8 cellular contexts compared by ENCODE assay signal in the genomic region with DNA sequence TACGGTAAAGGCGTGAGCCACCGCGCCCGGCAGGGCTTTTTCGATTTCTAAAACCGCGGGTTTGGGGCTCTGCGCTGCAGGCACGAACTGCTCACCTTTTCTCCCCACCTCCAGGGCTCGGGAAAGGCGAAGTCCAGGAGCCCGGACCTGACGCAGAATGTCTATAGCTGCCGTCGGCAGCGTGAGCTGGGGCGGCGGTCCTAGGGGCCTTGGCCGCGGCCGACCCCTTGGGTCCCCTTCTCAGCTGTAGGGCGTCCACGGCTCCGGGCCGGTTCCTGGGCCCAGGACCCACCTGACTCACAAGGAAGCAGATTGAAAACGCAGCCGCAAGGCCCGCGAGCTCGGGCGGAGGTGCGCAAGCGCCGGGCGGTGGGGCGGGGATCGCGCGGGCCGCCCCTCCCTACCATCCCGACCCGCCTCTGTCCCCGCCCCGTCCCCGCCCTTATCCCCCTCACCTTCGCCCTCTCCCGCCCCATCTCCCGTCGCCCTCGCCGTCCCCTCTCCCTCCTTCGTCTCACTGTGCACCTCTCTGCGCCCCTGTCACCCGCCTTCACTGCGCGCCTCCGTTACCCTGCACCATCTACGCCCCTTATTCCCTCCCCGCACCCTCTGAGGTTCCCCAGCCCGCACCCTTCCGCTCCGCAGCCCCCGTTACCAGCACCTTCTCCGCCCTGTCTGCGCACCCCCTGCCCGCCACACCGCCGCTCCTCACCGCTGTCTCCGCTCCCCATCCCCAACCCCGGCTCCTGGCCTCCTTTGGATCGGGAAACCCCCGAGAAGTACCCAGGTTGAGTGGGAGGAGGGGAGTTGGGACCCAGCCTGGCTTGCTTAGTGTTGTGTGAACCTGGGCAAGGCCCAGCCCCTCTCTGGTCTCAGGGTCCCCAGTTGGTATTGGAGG. TPM values are rescaled to one million over a fixed set of nuclear protein-coding genes. Genes with fewer than 3 reads are reported as not detected.
A peak's percentile ranks its signal among the peaks of the same experiment; 100 is the strongest.
DNase-seq lines count a peak whose midpoint lies in the region; ATAC-seq and TF ChIP-seq lines count a peak whose summit lies in the region.

A gene with protein sequence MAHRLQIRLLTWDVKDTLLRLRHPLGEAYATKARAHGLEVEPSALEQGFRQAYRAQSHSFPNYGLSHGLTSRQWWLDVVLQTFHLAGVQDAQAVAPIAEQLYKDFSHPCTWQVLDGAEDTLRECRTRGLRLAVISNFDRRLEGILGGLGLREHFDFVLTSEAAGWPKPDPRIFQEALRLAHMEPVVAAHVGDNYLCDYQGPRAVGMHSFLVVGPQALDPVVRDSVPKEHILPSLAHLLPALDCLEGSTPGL (minus strand): TSS at position 353 of the 898 bp plus-strand sequence. CDS start 2,632 bp downstream, outside the sequence.

- peak; percentile 71 for ATAC-seq in GM21619 (IDR thresholded peaks at IDR 0.05; ENCODE audit: unreplicated experiment)
- peak; percentile 94 for ATAC-seq in RWPE2 (ENCODE audit: low read depth)

- peak within 1 kb of the TSS; percentile 88 for H3K4me3 Mint-ChIP-seq in neural crest cell

- no peaks in the 10 kb centered on the region for H3K9me3 Mint-ChIP-seq in neural crest cell

- H3K4me1 Mint-ChIP-seq in neural crest cell = peaks cover 6% of the 10 kb centered on the region

- H3K9me3 ChIP-seq in RWPE2 (ENCODE audit: severe bottlenecking) (no peaks in the 10 kb centered on the region), stomach smooth muscle (ENCODE audit: control insufficient read depth in 2 of 2, low read length in 2 of 2) (no peaks in the 10 kb centered on the region)

- H3K36me3 Mint-ChIP-seq in neural crest cell (ENCODE audit: low read depth) = no peaks in the 10 kb centered on the region

- H3K27ac Mint-ChIP-seq in neural crest cell (ENCODE audit: unreplicated experiment) = no peak within 1 kb of the TSS

- peak within 1 kb of the TSS; percentile 87 to 92 for H3K9ac ChIP-seq in stomach smooth muscle (ENCODE audit: low read length in 2 of 2)

- peaks cover 3% of the 10 kb centered on the region for H3K27me3 Mint-ChIP-seq in neural crest cell (ENCODE audit: low read depth)

- H3K4me1 ChIP-seq in RWPE2 (ENCODE audit: insufficient read depth, poor library complexity, severe bottlenecking) (no peaks in the 10 kb centered on the region), stomach smooth muscle (ENCODE audit: control insufficient read depth, insufficient read depth, low read length) (peaks cover 11% of the 10 kb centered on the region)

- H3K27me3 ChIP-seq in RWPE2 (ENCODE audit: insufficient read depth, poor library complexity, severe bottlenecking) (no peaks in the 10 kb centered on the region), stomach smooth muscle (ENCODE audit: control insufficient read depth in 1 of 2, insufficient read depth in 2 of 2, low read length in 2 of 2) (no peaks in the 10 kb centered on the region)

- no peaks in the 10 kb centered on the region for H3K36me3 ChIP-seq in RWPE2 (ENCODE audit: low read depth)
- H3K36me3 ChIP-seq in stomach smooth muscle (ENCODE audit: control insufficient read depth in 2 of 2, insufficient read depth in 2 of 2, low read length in 2 of 2) = peaks cover 13 to 14% of the 10 kb centered on the region in 2 donors

- peak within 1 kb of the TSS; percentile 39 for H3K27ac ChIP-seq in RWPE2 (ENCODE audit: poor library complexity, severe bottlenecking)
- H3K27ac ChIP-seq in stomach smooth muscle (ENCODE audit: low read length) = peak within 1 kb of the TSS; percentile 76

- in situ Hi-C loops in KBM-7 (cut with MboI; ENCODE audit: low pct_unique_long_range_greater_than_20kb, low sequenced_read_pairs) = no loop called here

- H3K4me3 ChIP-seq in RWPE2 (ENCODE audit: severe bottlenecking) (peak within 1 kb of the TSS; percentile 67), fibroblast of villous mesenchyme (ENCODE audit: low read depth, low read length) (peak within 1 kb of the TSS; percentile 91), stomach smooth muscle (ENCODE audit: low read length in 2 of 2) (peak within 1 kb of the TSS; percentile 84 to 89)

- TF ChIP-seq CTCF in RWPE2 (IDR thresholded peaks at IDR 0.05; ENCODE audit: poor library complexity, severe bottlenecking) = no peak
- TF ChIP-seq CTCF in fibroblast of villous mesenchyme (IDR thresholded peaks at IDR 0.05; ENCODE audit: insufficient read depth, low read depth, low read length) = no peak
- no peak for TF ChIP-seq CTCF in neural crest cell (conservative IDR thresholded peaks at IDR 0.05)

- DNase-seq in DMS114 treated with DMSO at 0.1 percent for 48 hours (lab: John Stamatoyannopoulos, UW; ENCODE audit: unreplicated experiment) (peak; percentile 45), KBM-7 (peak; percentile 82), RWPE2 (ENCODE audit: low spot score) (no peak), activated gamma-delta T cell (lab: John Stamatoyannopoulos, UW) (peak; percentile 61), fibroblast of villous mesenchyme (ENCODE audit: low read depth) (peak; percentile 64), neural crest cell (ENCODE audit: low read depth, low spot score) (peak; percentile 48)

RNA-seq across cellular contexts. Expression of the gene that starts here (rescaled TPM):
- total RNA-seq in fibroblast of villous mesenchyme (6.1 and 7.3 TPM in 2 replicates), neural crest cell (12.7 and 13.4 TPM in 2 replicates)
